ENCODE assay signal across 14 cellular contexts in the genomic region with DNA sequence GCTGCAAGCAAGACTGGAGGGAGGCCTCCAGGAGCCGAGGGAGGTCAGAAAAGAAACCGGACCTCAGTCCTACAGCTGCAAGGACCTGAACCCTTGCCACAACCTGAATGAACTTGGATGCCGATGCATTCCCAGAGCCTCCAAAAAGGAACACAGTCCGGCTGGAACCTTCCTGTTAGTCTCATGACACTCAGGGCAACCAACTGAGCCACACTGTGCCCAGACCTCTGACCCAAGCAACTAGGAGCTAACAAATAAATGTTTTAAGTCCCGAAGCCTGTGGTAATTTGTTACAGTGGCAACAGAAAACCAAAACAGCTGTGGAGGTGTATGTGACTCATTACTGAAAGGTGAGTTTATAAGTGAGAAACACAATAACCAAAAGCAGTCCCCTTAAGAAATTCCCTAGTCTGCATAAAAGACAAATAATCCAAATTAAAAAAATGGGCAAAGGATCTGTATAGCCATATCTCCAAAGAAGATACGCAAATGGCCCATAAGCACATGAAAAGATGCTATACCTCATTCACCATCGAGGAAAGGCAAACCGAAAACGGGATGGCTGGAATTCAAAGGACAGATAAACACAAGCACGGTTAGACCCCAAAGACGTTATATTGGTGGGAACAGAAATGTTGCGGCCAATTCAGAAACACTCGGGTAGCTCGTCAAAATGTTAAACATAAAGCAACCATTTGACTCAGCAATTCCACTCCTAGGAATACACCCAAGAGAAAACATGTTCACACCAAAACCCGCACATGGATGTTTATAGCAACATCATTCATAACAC. TPM values are rescaled to one million over a fixed set of nuclear protein-coding genes. Genes with fewer than 3 reads are reported as not detected.
DNase-seq lines count a peak whose midpoint lies in the region; ATAC-seq and TF ChIP-seq lines count a peak whose summit lies in the region.
"Had no signal": no experiment of that assay in that cellular context is flagged by ENCODE, and none has a peak within 500 bp of the region (broad histone marks: within the 10 kb centered on the region; RNA-seq: fewer than 3 reads in every experiment).

No MANE protein-coding gene starts in this region.

- H3K36me3 ChIP-seq in HUES48 (ENCODE audit: control insufficient read depth, insufficient read depth, low read length), result no peaks in the 10 kb centered on the region
- H3K36me3 ChIP-seq in hepatocyte (replicated peaks; ENCODE audit: insufficient read depth, low read depth), result no peaks in the 10 kb centered on the region
- H3K36me3 ChIP-seq in subcutaneous abdominal adipose tissue (ENCODE audit: control insufficient read depth in 5 of 5, insufficient read depth in 5 of 5, low read length in 5 of 5), result no peaks in the 10 kb centered on the region
- peaks cover 3% of the 10 kb centered on the region for H3K36me3 ChIP-seq in MG63

- H4K20me1 ChIP-seq in hepatocyte (ENCODE audit: insufficient read depth, poor library complexity, severe bottlenecking), result peaks cover 6% of the 10 kb centered on the region

- WGBS in hepatocyte (ENCODE audit: low lambda C conversion rate, missing lambda C conversion rate), result 95% methylated on average over 15 of the region's 15 CpGs

- no peaks in the 10 kb centered on the region for H3K27me3 Mint-ChIP-seq in activated naive CD8-positive, alpha-beta T cell treated with anti-CD3 and anti-CD28 coated beads, Interleukin-2, amount 50 U/mL, for 24 hours
- no peaks in the 10 kb centered on the region for H3K27me3 Mint-ChIP-seq in activated naive CD8-positive, alpha-beta T cell treated with anti-CD3 and anti-CD28 coated beads for 36 hours
- H3K27me3 Mint-ChIP-seq: naive thymus-derived CD8-positive, alpha-beta T cell had no signal

- H3K9ac ChIP-seq in HUES48 (ENCODE audit: low read depth, low read length) (peak overlapping the region; percentile 28; the same call in 1 of the 2 replicates), subcutaneous abdominal adipose tissue (ENCODE audit: low read length in 5 of 5) (no peak overlapping the region)

- H3K79me2 ChIP-seq in hepatocyte, result peaks cover 94% of the 10 kb centered on the region

- H3K4me2 ChIP-seq in hepatocyte, result no peak overlapping the region

- DNase-seq in activated naive CD8-positive, alpha-beta T cell treated with anti-CD3 and anti-CD28 coated beads, Interleukin-2, amount 50 U/mL, for 24 hours, result no peak
- no peak for DNase-seq in activated naive CD8-positive, alpha-beta T cell treated with anti-CD3 and anti-CD28 coated beads for 36 hours
- DNase-seq in hepatocyte (ENCODE audit: low spot score) (no peak), MG63 (no peak)
- DNase-seq: DND-41; H7; naive thymus-derived CD8-positive, alpha-beta T cell; NCI-H1048; NCI-H510A; stimulated activated CD4-positive, alpha-beta T cell treated with anti-CD3 and anti-CD28 coated beads, Interleukin-12 subunit alpha, Interleukin-12 subunit beta, amount 100 ng/mL, for 4 hours had no signal

- no peak overlapping the region for H3K27ac Mint-ChIP-seq in activated naive CD8-positive, alpha-beta T cell treated with anti-CD3 and anti-CD28 coated beads, Interleukin-2, amount 50 U/mL, for 24 hours
- H3K27ac Mint-ChIP-seq in activated naive CD8-positive, alpha-beta T cell treated with anti-CD3 and anti-CD28 coated beads for 36 hours, result no peak overlapping the region
- H3K27ac Mint-ChIP-seq: naive thymus-derived CD8-positive, alpha-beta T cell had no signal

- no peaks in the 10 kb centered on the region for H3K36me3 Mint-ChIP-seq in activated naive CD8-positive, alpha-beta T cell treated with anti-CD3 and anti-CD28 coated beads, Interleukin-2, amount 50 U/mL, for 24 hours (ENCODE audit: low read depth)
- no peaks in the 10 kb centered on the region for H3K36me3 Mint-ChIP-seq in activated naive CD8-positive, alpha-beta T cell treated with anti-CD3 and anti-CD28 coated beads for 36 hours

- peaks cover 77% of the 10 kb centered on the region for H3K4me1 ChIP-seq in HUES48 (ENCODE audit: control insufficient read depth, insufficient read depth, low read length)
- peaks cover 29% of the 10 kb centered on the region for H3K4me1 ChIP-seq in hepatocyte (ENCODE audit: insufficient read depth)
- H3K4me1 ChIP-seq in subcutaneous abdominal adipose tissue (ENCODE audit: control insufficient read depth in 5 of 5, insufficient read depth in 5 of 5, low read length in 5 of 5), result peaks cover 2 to 76% (median 61%) of the 10 kb centered on the region in 5 donors

- H3K4me1 Mint-ChIP-seq in activated naive CD8-positive, alpha-beta T cell treated with anti-CD3 and anti-CD28 coated beads, Interleukin-2, amount 50 U/mL, for 24 hours, result peaks cover 37% of the 10 kb centered on the region
- peaks cover 29% of the 10 kb centered on the region for H3K4me1 Mint-ChIP-seq in activated naive CD8-positive, alpha-beta T cell treated with anti-CD3 and anti-CD28 coated beads for 36 hours

- H3K9me3 Mint-ChIP-seq in activated naive CD8-positive, alpha-beta T cell treated with anti-CD3 and anti-CD28 coated beads, Interleukin-2, amount 50 U/mL, for 24 hours, result no peaks in the 10 kb centered on the region
- no peaks in the 10 kb centered on the region for H3K9me3 Mint-ChIP-seq in activated naive CD8-positive, alpha-beta T cell treated with anti-CD3 and anti-CD28 coated beads for 36 hours
- H3K9me3 Mint-ChIP-seq: naive thymus-derived CD8-positive, alpha-beta T cell had no signal

- peak; percentile 49 for ATAC-seq in activated naive CD8-positive, alpha-beta T cell treated with anti-CD3 and anti-CD28 coated beads, Interleukin-2, amount 50 U/mL, for 24 hours
- ATAC-seq in esophagus mucosa (no peak), GM21390 (IDR thresholded peaks at IDR 0.05; ENCODE audit: unreplicated experiment) (no peak)
- ATAC-seq: naive thymus-derived CD8-positive, alpha-beta T cell had no signal

- no peaks in the 10 kb centered on the region for H3K9me2 ChIP-seq in hepatocyte (replicated peaks; ENCODE audit: insufficient read depth)

- no peak overlapping the region for H3K4me3 ChIP-seq in HUES48 (ENCODE audit: low read depth, low read length)
- no peak overlapping the region for H3K4me3 ChIP-seq in hepatocyte
- H3K4me3 ChIP-seq in subcutaneous abdominal adipose tissue (ENCODE audit: low read depth in 1 of 5, low read length in 5 of 5), result no peak overlapping the region
- no peak overlapping the region for H3K4me3 ChIP-seq in MG63

- H2AFZ ChIP-seq in hepatocyte, result no peak overlapping the region

- no peak for TF ChIP-seq CTCF in hepatocyte (IDR thresholded peaks at IDR 0.05; ENCODE audit: poor library complexity)

- H3K27ac ChIP-seq in HUES48 (ENCODE audit: low read depth, low read length) (peak overlapping the region; percentile 59), hepatocyte (peak overlapping the region; percentile 79), subcutaneous abdominal adipose tissue (ENCODE audit: low read depth, low read length) (peak overlapping the region; percentile 88)

- no peak overlapping the region for H3K4me3 Mint-ChIP-seq in activated naive CD8-positive, alpha-beta T cell treated with anti-CD3 and anti-CD28 coated beads, Interleukin-2, amount 50 U/mL, for 24 hours
- H3K4me3 Mint-ChIP-seq in activated naive CD8-positive, alpha-beta T cell treated with anti-CD3 and anti-CD28 coated beads for 36 hours, result no peak overlapping the region
- H3K4me3 Mint-ChIP-seq: naive thymus-derived CD8-positive, alpha-beta T cell had no signal

- no peaks in the 10 kb centered on the region for H3K9me3 ChIP-seq in HUES48 (ENCODE audit: control insufficient read depth, insufficient read depth, low read length)
- no peaks in the 10 kb centered on the region for H3K9me3 ChIP-seq in hepatocyte (ENCODE audit: low read depth)
- H3K9me3 ChIP-seq in subcutaneous abdominal adipose tissue (ENCODE audit: control insufficient read depth in 5 of 5, low read length in 5 of 5), result no peaks in the 10 kb centered on the region
- H3K9me3 ChIP-seq in MG63, result no peaks in the 10 kb centered on the region

- H3K27me3 ChIP-seq in HUES48 (ENCODE audit: control insufficient read depth, insufficient read depth, low read length), result no peaks in the 10 kb centered on the region
- no peaks in the 10 kb centered on the region for H3K27me3 ChIP-seq in hepatocyte
- no peaks in the 10 kb centered on the region for H3K27me3 ChIP-seq in subcutaneous abdominal adipose tissue (ENCODE audit: control insufficient read depth in 5 of 5, insufficient read depth in 4 of 5, low read length in 5 of 5)
- H3K27me3 ChIP-seq in MG63, result no peaks in the 10 kb centered on the region

RNA-seq across cellular contexts. Expression of gene GNA12, which starts 24.8 kb away (rescaled TPM):
- total RNA-seq in activated naive CD8-positive, alpha-beta T cell treated with anti-CD3 and anti-CD28 coated beads for 36 hours, result 10 to 100 TPM; 15.1 to 17.9 TPM
- total RNA-seq in hepatocyte, result 28.4 and 54.8 TPM in 2 replicates
- polyA plus RNA-seq in hepatocyte, result 34.8 and 40.2 TPM in 2 replicates
- 7.5 TPM for total RNA-seq in esophagus mucosa
- total RNA-seq in MG63 (2014; rRNA removed; shearing (Covaris generic); ENCODE audit: low replicate concordance), result 23.1 and 49.1 TPM in 2 replicates
